ENCODE assay signal across 30 cellular contexts in genomic region chr3:138259126-138259525, GRCh38.
"Had no signal": no experiment of that assay in that cellular context is flagged by ENCODE, and none has a peak within 500 bp of the region (broad histone marks: within the 10 kb centered on the region; RNA-seq: fewer than 3 reads in every experiment).

No MANE protein-coding gene starts in this region.

- H3K36me3 ChIP-seq: breast epithelium, cardiac muscle cell had no signal

- DNase-seq: activated effector memory CD4-positive, alpha-beta T cell treated with anti-CD3 and anti-CD28 coated beads, Interleukin-2, amount 50 U/mL, for 16 hours; activated effector memory CD4-positive, alpha-beta T cell treated with Interleukin-2 at 50 U/mL for 16 hours; activated gamma-delta T cell; activated gamma-delta T cell treated with Interleukin-2 at 50 U/mL for 16 hours; activated naive CD4-positive, alpha-beta T cell; activated naive CD4-positive, alpha-beta T cell treated with anti-CD3 and anti-CD28 coated beads for 36 hours; activated naive CD4-positive, alpha-beta T cell treated with anti-CD3 and anti-CD28 coated beads, Interleukin-2, amount 10 ng/mL, durations not matched to agents 7 days and 5 days; activated naive CD4-positive, alpha-beta T cell treated with anti-CD3 and anti-CD28 coated beads, Interleukin-2, amount 50 U/mL, for 16 hours; activated naive CD4-positive, alpha-beta T cell treated with Interleukin-2 at 50 U/mL for 16 hours; activated naive CD8-positive, alpha-beta T cell treated with anti-CD3 and anti-CD28 coated beads for 36 hours; activated naive CD8-positive, alpha-beta T cell treated with anti-CD3 and anti-CD28 coated beads, Interleukin-2, amount 10 ng/mL, durations not matched to agents 7 days and 5 days; activated naive CD8-positive, alpha-beta T cell treated with anti-CD3 and anti-CD28 coated beads, Interleukin-2, amount 50 U/mL, for 24 hours; activated T-cell treated with anti-CD3 and anti-CD28 coated beads, Interleukin-2, amount 50 U/mL, for 1 hour; activated T-cell treated with anti-CD3 and anti-CD28 coated beads, Interleukin-2, amount 50 U/mL, for 24 hours; activated T-cell treated with anti-CD3 and anti-CD28 coated beads, Interleukin-2, amount 50 U/mL, for 4 hours; activated T-cell treated with anti-CD3 and anti-CD28 coated beads, Interleukin-2, amount 50 U/mL, for 48 hours; activated T-cell treated with anti-CD3 and anti-CD28 coated beads, Interleukin-2, amount 50 U/mL, for 72 hours; adrenal gland; amniotic stem cell; amygdala; anterior cingulate cortex; aorta; body of pancreas; brain microvascular endothelial cell; caudate nucleus; central memory CD4-positive, alpha-beta T cell; cerebellar nuclear complex had no signal

- H3K4me1 ChIP-seq: adrenal gland, ascending aorta, breast epithelium had no signal

- H3K9me3 ChIP-seq: adrenal gland, ascending aorta, body of pancreas, breast epithelium had no signal

- H3K27ac ChIP-seq: adrenal gland, ascending aorta, body of pancreas, brain microvascular endothelial cell, breast epithelium, cardiac muscle cell had no signal

- H3K4me3 ChIP-seq: adrenal gland, ascending aorta, body of pancreas, breast epithelium, cardiac muscle cell had no signal

- H3K27me3 ChIP-seq: adrenal gland, ascending aorta, body of pancreas, brain microvascular endothelial cell, breast epithelium, cardiac muscle cell had no signal
